In genomic region chr1:166164995-166165660, GRCh38 we compare ENCODE assay signal across 1 cellular context.
TF ChIP-seq lines count a peak whose summit lies in the region.

No MANE protein-coding gene starts in this region.

TF ChIP-seq in K562, 482 proteins besides CTCF, POLR2A, EP300 and RAD21 (continued from another document):
- TF ChIP-seq HNRNPLL (IDR thresholded peaks at IDR 0.05; ENCODE audit: low read depth, low read length, poor library complexity, severe bottlenecking) (peak; percentile 36), MIER1 (IDR thresholded peaks at IDR 0.05; ENCODE audit: low read depth) (0 out of 2 replicates have a peak, but pooled peaks have one; percentile 54), ZBTB7A (IDR thresholded peaks at IDR 0.05; ENCODE audit: borderline replicate concordance, control insufficient read depth, low read depth, low read length) (0 out of 2 replicates have a peak, but pooled peaks have one; percentile 25), E2F3 (CRISPR knock-in tag; IDR thresholded peaks at IDR 0.05) (no peak), CTCFL (IDR thresholded peaks at IDR 0.05; ENCODE audit: borderline replicate concordance, insufficient read depth, low read depth, low read length, poor library complexity, severe bottlenecking) (peak; percentile 93)
